ENCODE assay signal across 23 cellular contexts in the genomic region with DNA sequence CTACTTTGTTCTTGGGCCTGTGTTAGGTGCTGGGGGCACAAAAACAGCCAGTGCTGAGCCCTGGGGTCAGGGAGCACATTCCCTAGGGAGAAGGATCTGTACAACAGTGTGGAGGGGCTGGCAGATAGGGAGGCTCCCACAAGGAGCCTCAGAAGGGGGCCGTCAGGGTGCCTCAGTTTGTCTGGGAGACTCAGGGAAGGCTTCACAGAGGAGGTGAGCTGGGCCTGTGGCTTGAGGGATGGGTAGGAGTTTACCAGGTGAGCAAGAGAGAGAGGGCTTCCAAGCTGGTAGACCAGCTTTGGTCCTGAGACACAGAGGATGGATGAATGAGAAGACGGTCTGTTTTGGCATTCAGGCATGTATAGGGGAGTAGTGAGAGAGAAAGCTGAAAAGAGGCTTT. TPM values are rescaled to one million over a fixed set of nuclear protein-coding genes. Genes with fewer than 3 reads are reported as not detected.
DNase-seq lines count a peak whose midpoint lies in the region; ATAC-seq, FAIRE-seq and TF ChIP-seq lines count a peak whose summit lies in the region.
"Had no signal": no experiment of that assay in that cellular context is flagged by ENCODE, and none has a peak within 500 bp of the region (broad histone marks: within the 10 kb centered on the region; RNA-seq: fewer than 3 reads in every experiment).

No MANE protein-coding gene starts in this region.

- TF ChIP-seq CTCF in right atrium auricular region (IDR thresholded peaks at IDR 0.05) = no peak
- TF ChIP-seq CTCF in astrocyte (IDR thresholded peaks at IDR 0.05; ENCODE audit: insufficient read depth, low read depth, low read length) = no peak
- no peak for TF ChIP-seq CTCF in nephron progenitor cell (IDR thresholded peaks at IDR 0.05)

- H3K79me2 ChIP-seq in astrocyte (ENCODE audit: insufficient read depth, low read length) = peaks cover 27% of the 10 kb centered on the region

- H3K36me3 Mint-ChIP-seq in astrocyte (ENCODE audit: low read depth, unreplicated experiment) (peaks cover 2% of the 10 kb centered on the region), nephron progenitor cell (ENCODE audit: low read depth) (no peaks in the 10 kb centered on the region)

- H3K4me1 Mint-ChIP-seq in astrocyte (ENCODE audit: low read depth, unreplicated experiment) = peaks cover 11% of the 10 kb centered on the region
- peaks cover 6% of the 10 kb centered on the region for H3K4me1 Mint-ChIP-seq in nephron progenitor cell

- no peak overlapping the region for H3K4me3 ChIP-seq in right atrium auricular region
- H3K4me3 ChIP-seq in right cardiac atrium (ENCODE audit: low read length) = no peak overlapping the region
- no peak overlapping the region for H3K4me3 ChIP-seq in astrocyte (ENCODE audit: insufficient read depth, low read depth, low read length)

- no peaks in the 10 kb centered on the region for H3K36me3 ChIP-seq in right atrium auricular region
- no peaks in the 10 kb centered on the region for H3K36me3 ChIP-seq in astrocyte (ENCODE audit: insufficient read depth, low read length)

- H3K9ac ChIP-seq in astrocyte (ENCODE audit: low read length) = peak overlapping the region; percentile 73

- intact Hi-C loops in right cardiac atrium (cut with DNase I) = no loop called here

- H3K27ac ChIP-seq in right atrium auricular region (no peak overlapping the region), right cardiac atrium (ENCODE audit: low read length) (no peak overlapping the region), astrocyte (ENCODE audit: low read depth, low read length) (peak overlapping the region; percentile 79)

- no peak overlapping the region for H3K4me3 Mint-ChIP-seq in astrocyte (ENCODE audit: unreplicated experiment)
- H3K4me3 Mint-ChIP-seq in nephron progenitor cell = no peak overlapping the region
- H3K4me3 Mint-ChIP-seq: CD4-positive, alpha-beta T cell had no signal

- H3K9me3 Mint-ChIP-seq in astrocyte (ENCODE audit: unreplicated experiment) (no peaks in the 10 kb centered on the region), nephron progenitor cell (no peaks in the 10 kb centered on the region)
- H3K9me3 Mint-ChIP-seq: CD4-positive, alpha-beta T cell had no signal

- no peaks in the 10 kb centered on the region for H4K20me1 ChIP-seq in astrocyte (ENCODE audit: insufficient read depth, low read length)

- H2AFZ ChIP-seq in astrocyte (ENCODE audit: low read depth, low read length) = no peak overlapping the region

- H3K27ac Mint-ChIP-seq in astrocyte (ENCODE audit: unreplicated experiment) = no peak overlapping the region
- H3K27ac Mint-ChIP-seq in nephron progenitor cell = peak overlapping the region; percentile 64
- H3K27ac Mint-ChIP-seq: CD4-positive, alpha-beta T cell had no signal

- H3K4me2 ChIP-seq in astrocyte (ENCODE audit: low read length) = no peak overlapping the region

- H3K9me3 ChIP-seq in right atrium auricular region = no peaks in the 10 kb centered on the region
- H3K9me3 ChIP-seq in right cardiac atrium (ENCODE audit: control insufficient read depth, low read length) = no peaks in the 10 kb centered on the region
- H3K9me3 ChIP-seq in astrocyte (ENCODE audit: insufficient read depth, low read depth, low read length) = no peaks in the 10 kb centered on the region
- H3K9me3 ChIP-seq: Caco-2 had no signal

- H3K27me3 Mint-ChIP-seq in astrocyte (ENCODE audit: low read depth, unreplicated experiment) (no peaks in the 10 kb centered on the region), nephron progenitor cell (ENCODE audit: low read depth, poor library complexity) (peaks cover 3% of the 10 kb centered on the region)
- H3K27me3 Mint-ChIP-seq: CD4-positive, alpha-beta T cell had no signal

- FAIRE-seq in astrocyte (lab: Jason Lieb, UNC) = no peak
- FAIRE-seq: GM18507, HepG2 had no signal

- DNase-seq in right atrium auricular region (ENCODE audit: low spot score) = peak; percentile 32
- no peak for DNase-seq in right cardiac atrium
- DNase-seq in astrocyte (ENCODE audit: low read depth) = no peak
- no peak for DNase-seq in nephron progenitor cell
- DNase-seq in ureter (ENCODE audit: low spot score) = peak; percentile 20
- DNase-seq: Caco-2; CD4-positive, alpha-beta T cell; DMS153; KBM-7; MM.1S; NCI-H1048; NCI-H1417 treated with DMSO at 0.1 percent for 48 hours; NCI-H187; NCI-H446; NCI-H526; OCI-M1; Right ventricle myocardium superior had no signal

- WGBS in right cardiac atrium = 99% methylated on average over 2 of the region's 2 CpGs

- ATAC-seq in right cardiac atrium (no peak), GM21825 (IDR thresholded peaks at IDR 0.05; ENCODE audit: unreplicated experiment) (no peak), HG03442 (IDR thresholded peaks at IDR 0.05; ENCODE audit: unreplicated experiment) (no peak), GM19035 (IDR thresholded peaks at IDR 0.05; ENCODE audit: unreplicated experiment) (no peak)
- ATAC-seq: HepG2 had no signal

- H3K27me3 ChIP-seq in right atrium auricular region = no peaks in the 10 kb centered on the region
- no peaks in the 10 kb centered on the region for H3K27me3 ChIP-seq in right cardiac atrium (ENCODE audit: control insufficient read depth, insufficient read depth)
- no peaks in the 10 kb centered on the region for H3K27me3 ChIP-seq in astrocyte (ENCODE audit: insufficient read depth, low read length)

- peaks cover 0 to 14% of the 10 kb centered on the region in 2 donors for H3K4me1 ChIP-seq in right atrium auricular region
- peaks cover 4% of the 10 kb centered on the region for H3K4me1 ChIP-seq in right cardiac atrium (ENCODE audit: control insufficient read depth, insufficient read depth, low read length)
- peaks cover 27% of the 10 kb centered on the region for H3K4me1 ChIP-seq in astrocyte (ENCODE audit: insufficient read depth, low read length)

RNA-seq across cellular contexts. Expression of gene CAMK1D, which starts 52.1 kb away (rescaled TPM):
- total RNA-seq in right atrium auricular region (10 to 100 TPM; 24.5 to 27.2 TPM), right cardiac atrium (10 to 100 TPM; 26.4 to 44.1 (median 27.6) TPM), astrocyte (23.6 and 27.4 TPM in 2 replicates), ureter (25.4 TPM)
- polyA plus RNA-seq in right cardiac atrium = 15.2 TPM
- total RNA-seq: HepG2, RPMI7951 had no signal

Comparison
In these comparisons a context has a peak if more than half of its experiments do, and no peak if none do; other contexts are left out.
1. DNase-seq: peak in right atrium auricular region (single experiment) and ureter (single experiment); none in right cardiac atrium (0 of 3), astrocyte (single experiment) and nephron progenitor cell (single experiment).